Comparison of ENCODE assay signal across 1 cellular context in the genomic region with DNA sequence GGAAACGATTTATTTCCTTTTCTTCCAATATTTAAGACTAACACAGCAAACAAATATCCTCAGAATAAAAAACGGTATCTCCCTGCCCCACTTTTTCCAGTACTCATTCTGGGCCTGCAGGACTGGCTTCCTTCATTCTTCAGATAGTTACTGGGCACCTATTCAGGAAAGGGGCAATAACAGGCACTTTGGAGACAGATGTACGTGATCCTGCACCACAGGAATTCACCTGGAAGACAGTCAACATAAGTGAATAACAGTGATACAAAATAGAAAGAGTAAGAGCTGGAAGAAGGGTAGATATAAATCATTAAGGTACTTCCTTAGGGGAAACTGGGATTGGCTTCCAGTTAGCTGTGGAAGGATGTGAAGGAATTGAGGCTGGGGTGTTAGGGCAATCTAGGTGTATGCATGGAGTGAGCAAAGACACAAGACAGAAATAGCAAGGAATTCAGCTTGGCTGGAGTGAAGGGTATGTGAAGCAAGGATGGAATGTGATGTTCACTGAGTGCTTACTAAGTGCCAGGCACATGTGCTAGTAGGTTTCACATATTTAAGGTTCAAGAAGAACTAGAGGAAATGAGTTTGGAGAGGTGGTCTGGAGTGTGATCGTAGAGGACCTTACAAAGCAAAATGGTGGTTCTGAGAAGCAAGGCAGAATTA.
TF ChIP-seq lines count a peak whose summit lies in the region.

No MANE protein-coding gene starts in this region.

TF ChIP-seq in K562, 482 proteins besides CTCF, POLR2A, EP300 and RAD21:
- TF ChIP-seq ZBTB9 (CRISPR knock-in tag; IDR thresholded peaks at IDR 0.05) = no peak
- TF ChIP-seq DEAF1 (CRISPR knock-in tag; IDR thresholded peaks at IDR 0.05) = no peak
- no peak for TF ChIP-seq ZBED1 (IDR thresholded peaks at IDR 0.05)
- no peak for TF ChIP-seq TSHZ1 (CRISPR knock-in tag; IDR thresholded peaks at IDR 0.05)
- no peak for TF ChIP-seq ZBTB26 (CRISPR knock-in tag; IDR thresholded peaks at IDR 0.05)
- TF ChIP-seq, protein P1, sequence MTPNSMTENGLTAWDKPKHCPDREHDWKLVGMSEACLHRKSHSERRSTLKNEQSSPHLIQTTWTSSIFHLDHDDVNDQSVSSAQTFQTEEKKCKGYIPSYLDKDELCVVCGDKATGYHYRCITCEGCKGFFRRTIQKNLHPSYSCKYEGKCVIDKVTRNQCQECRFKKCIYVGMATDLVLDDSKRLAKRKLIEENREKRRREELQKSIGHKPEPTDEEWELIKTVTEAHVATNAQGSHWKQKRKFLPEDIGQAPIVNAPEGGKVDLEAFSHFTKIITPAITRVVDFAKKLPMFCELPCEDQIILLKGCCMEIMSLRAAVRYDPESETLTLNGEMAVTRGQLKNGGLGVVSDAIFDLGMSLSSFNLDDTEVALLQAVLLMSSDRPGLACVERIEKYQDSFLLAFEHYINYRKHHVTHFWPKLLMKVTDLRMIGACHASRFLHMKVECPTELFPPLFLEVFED (CRISPR knock-in tag; conservative IDR thresholded peaks at IDR 0.05) = no peak
- no peak for TF ChIP-seq FOXP1 (CRISPR knock-in tag; IDR thresholded peaks at IDR 0.05)
- no peak for TF ChIP-seq CHD1 (IDR thresholded peaks at IDR 0.05; ENCODE audit: low read length)
